In the genomic region with DNA sequence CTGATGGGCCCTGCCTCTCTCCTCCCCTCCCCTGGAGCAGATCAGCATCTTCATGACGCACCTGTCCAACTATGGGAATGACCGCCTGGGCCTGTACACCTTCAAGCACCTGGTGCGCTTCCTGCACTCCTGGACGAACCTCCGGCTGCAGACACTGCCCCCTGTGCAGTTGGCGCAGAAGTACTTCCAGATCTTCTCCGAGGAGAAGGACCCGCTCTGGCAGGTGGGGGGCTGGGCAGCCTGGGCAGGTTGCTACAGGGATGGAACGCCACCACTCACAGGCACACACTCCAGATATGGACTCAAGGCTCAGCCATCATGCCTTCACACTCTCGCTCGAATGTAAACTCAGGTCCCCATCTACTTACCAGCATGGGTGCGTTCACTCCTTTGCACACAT, we compare ENCODE assay signal across 28 cellular contexts. TPM values are rescaled to one million over a fixed set of nuclear protein-coding genes. Genes with fewer than 3 reads are reported as not detected.
DNase-seq lines count a peak whose midpoint lies in the region; ATAC-seq and TF ChIP-seq lines count a peak whose summit lies in the region.
"Had no signal": no experiment of that assay in that cellular context is flagged by ENCODE, and none has a peak within 500 bp of the region (broad histone marks: within the 10 kb centered on the region; RNA-seq: fewer than 3 reads in every experiment).

No MANE protein-coding gene starts in this region.

- H3K36me3 ChIP-seq in adrenal gland (replicated peaks in 1 of 2) (peaks cover 0 to 76% of the 10 kb centered on the region in 2 donors), gastroesophageal sphincter (peaks cover 0 to 95% of the 10 kb centered on the region in 2 donors), rectal smooth muscle tissue (ENCODE audit: control insufficient read depth, insufficient read depth, low read length) (peaks cover 38% of the 10 kb centered on the region)

- H3K4me3 ChIP-seq in AG04450 (ENCODE audit: low read depth, low read length) (no peak overlapping the region), adrenal gland (no peak overlapping the region), gastroesophageal sphincter (no peak overlapping the region), rectal smooth muscle tissue (ENCODE audit: low read length) (no peak overlapping the region)
- H3K4me3 ChIP-seq: BLaER1 treated with 17β-estradiol and CSF1 and Interleukin-3, amounts not matched to agents 10 nM and 100 nM; gastrocnemius medialis; suprapubic skin had no signal

- DNase-seq in AG04450 (ENCODE audit: low read depth, low spot score), result no peak
- DNase-seq in adrenal gland, result no peak
- no peak for DNase-seq in KG1 (lab: John Stamatoyannopoulos, UW)
- DNase-seq in COLO829 (ENCODE audit: low spot score), result no peak
- DNase-seq in activated T-cell treated with anti-CD3 and anti-CD28 coated beads, Interleukin-2, amount 50 U/mL, for 48 hours, result no peak
- DNase-seq in NCI-H1694 treated with DMSO at 0.1 percent for 48 hours (lab: John Stamatoyannopoulos, UW), result no peak
- DNase-seq: ACHN; activated B cell treated with CpG ODN at 0.5 μM for 24 hours; activated CD4-positive, alpha-beta T cell treated with anti-CD3 and anti-CD28 coated beads, Interleukin-2, amount 50 U/mL, for 48 hours; activated CD8-positive, alpha-beta memory T cell treated with anti-CD3 and anti-CD28 coated beads, Interleukin-2, amount 50 U/mL, for 4 hours; activated naive CD8-positive, alpha-beta T cell treated with anti-CD3 and anti-CD28 coated beads for 36 hours; effector CD4-positive, alpha-beta T cell; gastrocnemius medialis; HCEC 1CT; NCI-H1092; NCI-H2081 treated with DMSO at 0.1 percent for 48 hours; NCI-H345; NCI-H82; stimulated activated CD4-positive, alpha-beta T cell treated with anti-CD3 and anti-CD28 coated beads, Interleukin-2, amount 100 ng/mL, for 48 hours; T-helper 9 cell had no signal

- no peak for TF ChIP-seq EP300 in gastroesophageal sphincter (IDR thresholded peaks at IDR 0.05)

- H3K27me3 ChIP-seq in AG04450 (ENCODE audit: control insufficient read depth, insufficient read depth, low read length), result no peaks in the 10 kb centered on the region
- H3K27me3 ChIP-seq in adrenal gland, result no peaks in the 10 kb centered on the region
- no peaks in the 10 kb centered on the region for H3K27me3 ChIP-seq in gastroesophageal sphincter
- H3K27me3 ChIP-seq in rectal smooth muscle tissue (ENCODE audit: control insufficient read depth, insufficient read depth, low read length), result no peaks in the 10 kb centered on the region
- H3K27me3 ChIP-seq: BLaER1 treated with 17β-estradiol and CSF1 and Interleukin-3, amounts not matched to agents 10 nM and 100 nM; gastrocnemius medialis; neutrophil; suprapubic skin had no signal

- CTCF ChIA-PET in AG04450 (lab: Charles Lee), result interaction anchor here (6.6 kb wide), 1 partner anchor 81 kb away, joined by 52 read pairs; no protein-coding TSS in a partner anchor

- TF ChIP-seq POLR2A in adrenal gland (IDR thresholded peaks at IDR 0.05) (no peak), gastroesophageal sphincter (IDR thresholded peaks at IDR 0.05) (no peak)

- ATAC-seq in gastroesophageal sphincter, result no peak
- ATAC-seq: activated T-helper 17 cell treated with anti-CD3 and anti-CD28 coated beads, Interleukin-2, amount 50 U/mL, for 72 hours; esophagus mucosa; gastrocnemius medialis; stimulated activated effector memory CD8-positive, alpha-beta T cell treated with anti-CD3 and anti-CD28 coated beads, Interleukin-12 subunit alpha, Interleukin-12 subunit beta, amount 100 ng/mL, for 72 hours had no signal

- POLR2A ChIA-PET in AG04450 (lab: Yijun Ruan, JAX), result interaction anchor here (0.7 kb wide), 1 partner anchor 239 kb away, joined by 3 read pairs; the partner anchor contains the start of gene SMIM3

- TF ChIP-seq CTCF in AG04450 (IDR thresholded peaks at IDR 0.05; ENCODE audit: low read depth, low read length) (no peak), adrenal gland (IDR thresholded peaks at IDR 0.05) (no peak), gastroesophageal sphincter (IDR thresholded peaks at IDR 0.05) (no peak)

- H3K27ac ChIP-seq in AG04450 (ENCODE audit: low read depth, low read length) (peak overlapping the region; percentile 80), adrenal gland (peak overlapping the region; percentile 78 to 96 (median 84)), gastroesophageal sphincter (peak overlapping the region in 3 of 4 donors; percentile 74 to 88 (median 83)), rectal smooth muscle tissue (ENCODE audit: low read depth, low read length) (peak overlapping the region; percentile 76)
- H3K27ac ChIP-seq: BLaER1 treated with 17β-estradiol and CSF1 and Interleukin-3, amounts not matched to agents 10 nM and 100 nM; neutrophil had no signal

- intact Hi-C loops in adrenal gland (cut with DNase I), result no loop called here

- WGBS in adrenal gland, 4 donors, result 84 to 91% (median 88%) methylated on average over 5 to 12 of the region's 12 CpGs
- WGBS in gastroesophageal sphincter (ENCODE audit: low coverage in 1 of 2), 2 donors, result 81 to 92% methylated on average over 2 to 4 of the region's 12 CpGs

- H3K9me3 ChIP-seq in AG04450 (ENCODE audit: control insufficient read depth, insufficient read depth, low read length), result no peaks in the 10 kb centered on the region
- H3K9me3 ChIP-seq in adrenal gland (replicated peaks in 1 of 3), result no peaks in the 10 kb centered on the region
- H3K9me3 ChIP-seq in gastroesophageal sphincter, result no peaks in the 10 kb centered on the region
- H3K9me3 ChIP-seq: gastrocnemius medialis, suprapubic skin had no signal

- peaks cover 44 to 67% of the 10 kb centered on the region in 2 donors for H3K4me1 ChIP-seq in adrenal gland (replicated peaks in 1 of 2)
- peaks cover 0 to 35% (median 10%) of the 10 kb centered on the region in 3 donors for H3K4me1 ChIP-seq in gastroesophageal sphincter
- H3K4me1 ChIP-seq in rectal smooth muscle tissue (ENCODE audit: control insufficient read depth, insufficient read depth, low read length), result peaks cover 14% of the 10 kb centered on the region

- H3K9ac ChIP-seq in rectal smooth muscle tissue (ENCODE audit: low read length), result no peak overlapping the region
- H3K9ac ChIP-seq: BLaER1 treated with 17β-estradiol and CSF1 and Interleukin-3, amounts not matched to agents 10 nM and 100 nM had no signal

RNA-seq across cellular contexts. Expression of gene NDST1, which starts 32.1 kb away (rescaled TPM):
- 52.2 and 63.2 TPM in 2 replicates for polyA plus RNA-seq in AG04450 (2011; rRNA removed)
- polyA minus RNA-seq in AG04450 (2011; rRNA and poly(A)+ RNA removed), result 69.4 and 93.7 TPM in 2 replicates
- total RNA-seq in adrenal gland, result 100 to 1,000 TPM in 6 of 8 donors, 10 to 100 TPM in 2; 80.7 to 154 (median 106) TPM
- polyA plus RNA-seq in adrenal gland, result 10 to 100 TPM in 2 of 3 donors, 1 to 10 TPM in 1; 9.6 to 37.5 (median 21.1) TPM
- total RNA-seq in gastroesophageal sphincter, result 100 to 1,000 TPM in 1 of 4 donors, 10 to 100 TPM in 3; 58.3 to 146 (median 72.1) TPM
